Comparison of ENCODE assay signal across 8 cellular contexts in genomic region chr21:34888569-34889286, GRCh38.
DNase-seq lines count a peak whose midpoint lies in the region; ATAC-seq and TF ChIP-seq lines count a peak whose summit lies in the region.

No MANE protein-coding gene starts in this region.

- ATAC-seq in DND-41 (ENCODE audit: insufficient read depth, low read depth) = peak; percentile 56
- peak; percentile 59 for ATAC-seq in GM23338

- no peak for TF ChIP-seq EP300 in neural cell (conservative IDR thresholded peaks at IDR 0.05; ENCODE audit: poor library complexity, severe bottlenecking)

- peaks cover 3% of the 10 kb centered on the region; the same call in 1 of the 3 replicates for H3K9me3 Mint-ChIP-seq in GM23338
- no peaks in the 10 kb centered on the region for H3K9me3 Mint-ChIP-seq in activated T-helper 2 cell treated with anti-CD3 and anti-CD28 coated beads, Interferon-gamma antibody, Interleukin-2, Interleukin-4, amounts not matched to agents 10 μg/mL and 5 μg/mL and 100 μg/mL, durations not matched to agents 14 hours and 24 hours and 36 hours
- no peaks in the 10 kb centered on the region for H3K9me3 Mint-ChIP-seq in stimulated activated naive CD8-positive, alpha-beta T cell treated with anti-CD3 and anti-CD28 coated beads, Interleukin-15, Interleukin-2, amounts not matched to agents 100 ng/mL and 50 ng/mL, for 24 hours

- H3K27me3 Mint-ChIP-seq in GM23338 (ENCODE audit: insufficient read depth, low read depth, poor library complexity) = peaks cover 73% of the 10 kb centered on the region
- no peaks in the 10 kb centered on the region for H3K27me3 Mint-ChIP-seq in activated T-helper 2 cell treated with anti-CD3 and anti-CD28 coated beads, Interferon-gamma antibody, Interleukin-2, Interleukin-4, amounts not matched to agents 10 μg/mL and 5 μg/mL and 100 μg/mL, durations not matched to agents 14 hours and 24 hours and 36 hours (ENCODE audit: low read depth)
- peaks cover 6% of the 10 kb centered on the region for H3K27me3 Mint-ChIP-seq in stimulated activated naive CD8-positive, alpha-beta T cell treated with anti-CD3 and anti-CD28 coated beads, Interleukin-15, Interleukin-2, amounts not matched to agents 100 ng/mL and 50 ng/mL, for 24 hours

- TF ChIP-seq CTCF in DND-41 (IDR thresholded peaks at IDR 0.05; ENCODE audit: borderline replicate concordance, extremely low read depth, low read length, poor library complexity, severe bottlenecking) (peak; percentile 9), GM23338 (conservative IDR thresholded peaks at IDR 0.05; ENCODE audit: low read depth in 2 of 2) (no peak), neural cell (IDR thresholded peaks at IDR 0.05; ENCODE audit: poor library complexity, severe bottlenecking) (no peak)

- H3K27ac Mint-ChIP-seq in GM23338 = no peak overlapping the region
- peak overlapping the region; percentile 100 for H3K27ac Mint-ChIP-seq in activated T-helper 2 cell treated with anti-CD3 and anti-CD28 coated beads, Interferon-gamma antibody, Interleukin-2, Interleukin-4, amounts not matched to agents 10 μg/mL and 5 μg/mL and 100 μg/mL, durations not matched to agents 14 hours and 24 hours and 36 hours
- peak overlapping the region; percentile 100 for H3K27ac Mint-ChIP-seq in stimulated activated naive CD8-positive, alpha-beta T cell treated with anti-CD3 and anti-CD28 coated beads, Interleukin-15, Interleukin-2, amounts not matched to agents 100 ng/mL and 50 ng/mL, for 24 hours

- peaks cover 54% of the 10 kb centered on the region for H3K4me1 ChIP-seq in DND-41 (ENCODE audit: insufficient read depth, low read length)
- H3K4me1 ChIP-seq in GM23338 (ENCODE audit: insufficient read depth) = peaks cover 31% of the 10 kb centered on the region

- peak overlapping the region; percentile 75 for H3K4me2 ChIP-seq in DND-41 (ENCODE audit: insufficient read depth, low read length)
- H3K4me2 ChIP-seq in GM23338 = peak overlapping the region; percentile 90
- peak overlapping the region; percentile 60 for H3K4me2 ChIP-seq in neural cell (ENCODE audit: low read length)

- peak overlapping the region; percentile 97 for H3K9ac ChIP-seq in DND-41 (ENCODE audit: low read depth, low read length)
- H3K9ac ChIP-seq in neural cell (ENCODE audit: low read length) = no peak overlapping the region

- H3K27ac ChIP-seq in DND-41 (ENCODE audit: low read length) (peak overlapping the region; percentile 96), GM23338 (ENCODE audit: low read depth) (no peak overlapping the region), neural cell (ENCODE audit: low read length) (no peak overlapping the region)

- H3K9me3 ChIP-seq in DND-41 (ENCODE audit: insufficient read depth, low read length, severe bottlenecking) (no peaks in the 10 kb centered on the region), neural cell (ENCODE audit: low read length) (no peaks in the 10 kb centered on the region)

- H3K4me3 ChIP-seq in DND-41 (ENCODE audit: low read depth in 1 of 2, low read length in 2 of 2) (peak overlapping the region; percentile 69 to 79), GM23338 (peak overlapping the region; percentile 67), neural cell (ENCODE audit: low read length) (peak overlapping the region; percentile 67)

- H3K79me2 ChIP-seq in DND-41 (ENCODE audit: insufficient read depth, low read length) (peaks cover 100% of the 10 kb centered on the region), GM23338 (replicated peaks; ENCODE audit: insufficient read depth) (no peaks in the 10 kb centered on the region), neural cell (replicated peaks; ENCODE audit: insufficient read depth, low read length) (no peaks in the 10 kb centered on the region)

- DNase-seq in DND-41 (peak; percentile 92), GM23338 (ENCODE audit: low spot score) (peak; percentile 98), Kasumi-1 (lab: John Stamatoyannopoulos, UW) (peak; percentile 89 to 94), RPMI7951 (ENCODE audit: low read depth) (peak; percentile 95), fibroblast of the conjunctiva (ENCODE audit: low read depth) (peak; percentile 90)
- DNase-seq in activated T-helper 2 cell treated with anti-CD3 and anti-CD28 coated beads, Interferon-gamma antibody, Interleukin-2, Interleukin-4, amounts not matched to agents 10 μg/mL and 5 μg/mL and 100 μg/mL, durations not matched to agents 14 hours and 24 hours and 36 hours (ENCODE audit: low spot score) = peak; percentile 81

- peaks cover 18% of the 10 kb centered on the region for H3F3A ChIP-seq in GM23338 (replicated peaks; ENCODE audit: low read depth)
- no peaks in the 10 kb centered on the region for H3F3A ChIP-seq in neural cell (ENCODE audit: insufficient read depth, low read length, poor library complexity, severe bottlenecking)

- peaks cover 43% of the 10 kb centered on the region for H4K20me1 ChIP-seq in DND-41 (ENCODE audit: insufficient read depth, low read length)
- peaks cover 12% of the 10 kb centered on the region; the same call in 1 of the 2 replicates for H4K20me1 ChIP-seq in GM23338 (replicated peaks; ENCODE audit: insufficient read depth)
- H4K20me1 ChIP-seq in neural cell (ENCODE audit: insufficient read depth) = no peaks in the 10 kb centered on the region

- no peak for TF ChIP-seq RAD21 in neural cell (conservative IDR thresholded peaks at IDR 0.05)

- intact Hi-C loops in activated T-helper 2 cell treated with anti-CD3 and anti-CD28 coated beads, Interferon-gamma antibody, Interleukin-2, Interleukin-4, amounts not matched to agents 10 μg/mL and 5 μg/mL and 100 μg/mL, durations not matched to agents 14 hours and 24 hours and 36 hours (cut with micrococcal nuclease) = loop anchor here (1.0 to 10.0 kb wide), 15 partner anchors 46 to 946 kb away; partner anchors contain the start of gene RUNX1

- no peaks in the 10 kb centered on the region; the same call in 2 of the 3 replicates for H3K36me3 Mint-ChIP-seq in GM23338 (ENCODE audit: low read depth)
- peaks cover 40% of the 10 kb centered on the region for H3K36me3 Mint-ChIP-seq in activated T-helper 2 cell treated with anti-CD3 and anti-CD28 coated beads, Interferon-gamma antibody, Interleukin-2, Interleukin-4, amounts not matched to agents 10 μg/mL and 5 μg/mL and 100 μg/mL, durations not matched to agents 14 hours and 24 hours and 36 hours (ENCODE audit: low read depth)
- H3K36me3 Mint-ChIP-seq in stimulated activated naive CD8-positive, alpha-beta T cell treated with anti-CD3 and anti-CD28 coated beads, Interleukin-15, Interleukin-2, amounts not matched to agents 100 ng/mL and 50 ng/mL, for 24 hours (ENCODE audit: low read depth) = peaks cover 32% of the 10 kb centered on the region

- H3K36me3 ChIP-seq in DND-41 (ENCODE audit: insufficient read depth, low read length) (peaks cover 51% of the 10 kb centered on the region), GM23338 (ENCODE audit: insufficient read depth) (no peaks in the 10 kb centered on the region), neural cell (ENCODE audit: insufficient read depth, low read length) (no peaks in the 10 kb centered on the region)

- H3K27me3 ChIP-seq in DND-41 (ENCODE audit: insufficient read depth, low read length, poor library complexity) (no peaks in the 10 kb centered on the region), GM23338 (ENCODE audit: insufficient read depth) (peaks cover 95% of the 10 kb centered on the region), neural cell (ENCODE audit: insufficient read depth, low read depth, low read length) (peaks cover 94% of the 10 kb centered on the region)

- H3K4me1 Mint-ChIP-seq in GM23338 = peaks cover 30% of the 10 kb centered on the region
- peaks cover 36% of the 10 kb centered on the region for H3K4me1 Mint-ChIP-seq in activated T-helper 2 cell treated with anti-CD3 and anti-CD28 coated beads, Interferon-gamma antibody, Interleukin-2, Interleukin-4, amounts not matched to agents 10 μg/mL and 5 μg/mL and 100 μg/mL, durations not matched to agents 14 hours and 24 hours and 36 hours (ENCODE audit: low read depth)
- H3K4me1 Mint-ChIP-seq in stimulated activated naive CD8-positive, alpha-beta T cell treated with anti-CD3 and anti-CD28 coated beads, Interleukin-15, Interleukin-2, amounts not matched to agents 100 ng/mL and 50 ng/mL, for 24 hours (ENCODE audit: low read depth) = peaks cover 62% of the 10 kb centered on the region

- H2AFZ ChIP-seq in DND-41 (ENCODE audit: low read depth, low read length) (peak overlapping the region; percentile 66), GM23338 (peak overlapping the region; percentile 84), neural cell (ENCODE audit: low read depth, low read length) (no peak overlapping the region)

- H3K9me2 ChIP-seq in GM23338 (ENCODE audit: insufficient read depth) (no peaks in the 10 kb centered on the region), neural cell (ENCODE audit: insufficient read depth, low read length) (no peaks in the 10 kb centered on the region)

- peak overlapping the region; percentile 79 for H3K4me3 Mint-ChIP-seq in GM23338
- peak overlapping the region; percentile 98 for H3K4me3 Mint-ChIP-seq in activated T-helper 2 cell treated with anti-CD3 and anti-CD28 coated beads, Interferon-gamma antibody, Interleukin-2, Interleukin-4, amounts not matched to agents 10 μg/mL and 5 μg/mL and 100 μg/mL, durations not matched to agents 14 hours and 24 hours and 36 hours (ENCODE audit: low read depth)
- peak overlapping the region; percentile 94 for H3K4me3 Mint-ChIP-seq in stimulated activated naive CD8-positive, alpha-beta T cell treated with anti-CD3 and anti-CD28 coated beads, Interleukin-15, Interleukin-2, amounts not matched to agents 100 ng/mL and 50 ng/mL, for 24 hours

TF ChIP-seq in GM23338, 12 proteins besides CTCF, POLR2A, EP300 and RAD21 (continues in another document):
- peak; percentile 41; the same call in 1 of the 2 replicates for TF ChIP-seq POLR2AphosphoS5 (IDR thresholded peaks at IDR 0.05; ENCODE audit: low read depth)

TF ChIP-seq in neural cell, 6 proteins besides CTCF, POLR2A, EP300 and RAD21:
- TF ChIP-seq EZH2 (IDR thresholded peaks at IDR 0.05; ENCODE audit: borderline replicate concordance, insufficient read depth, low read length, poor library complexity, severe bottlenecking) (peak; percentile 11), MXI1 (conservative IDR thresholded peaks at IDR 0.05; ENCODE audit: poor library complexity, severe bottlenecking) (peak; percentile 15), SMC3 (conservative IDR thresholded peaks at IDR 0.05; ENCODE audit: poor library complexity) (no peak), TAF1 (IDR thresholded peaks at IDR 0.05; ENCODE audit: low read depth) (no peak)
